Comparison of ENCODE assay signal across 1 cellular context in genomic region chr20:62063601-62063980, GRCh38.
TF ChIP-seq lines count a peak whose summit lies in the region.

No MANE protein-coding gene starts in this region.

TF ChIP-seq in HepG2, 621 proteins besides CTCF, POLR2A, EP300 and RAD21 (continued from another document):
- TF ChIP-seq CENPBD1 (CRISPR knock-in tag; IDR thresholded peaks at IDR 0.05; ENCODE audit: borderline replicate concordance, low read depth) (no peak), ZNF274 (CRISPR knock-in tag; IDR thresholded peaks at IDR 0.05) (no peak), ZNF713 (CRISPR knock-in tag; IDR thresholded peaks at IDR 0.05) (no peak), ZNF234 (CRISPR knock-in tag; conservative IDR thresholded peaks at IDR 0.05) (no peak), ZNF788 (CRISPR knock-in tag; IDR thresholded peaks at IDR 0.05; ENCODE audit: borderline replicate concordance) (no peak), ZBTB7A (CRISPR knock-in tag; IDR thresholded peaks at IDR 0.05) (no peak), ISX (CRISPR knock-in tag; conservative IDR thresholded peaks at IDR 0.05) (no peak), DR1 (CRISPR knock-in tag; IDR thresholded peaks at IDR 0.05) (no peak), MTA1 (CRISPR knock-in tag; IDR thresholded peaks at IDR 0.05; ENCODE audit: borderline replicate concordance) (no peak), CREB1 (IDR thresholded peaks at IDR 0.05) (no peak), CREB1 (CRISPR knock-in tag; IDR thresholded peaks at IDR 0.05) (no peak), ZNF616 (CRISPR knock-in tag; IDR thresholded peaks at IDR 0.05; ENCODE audit: low read depth) (no peak), ZFP91 (CRISPR knock-in tag; IDR thresholded peaks at IDR 0.05; ENCODE audit: borderline replicate concordance) (no peak), ZNF709 (CRISPR knock-in tag; IDR thresholded peaks at IDR 0.05) (no peak), ZNF768 (CRISPR knock-in tag; IDR thresholded peaks at IDR 0.05) (0 out of 2 replicates have a peak, but pooled peaks have one; percentile 16), CENPT (CRISPR knock-in tag; IDR thresholded peaks at IDR 0.05; ENCODE audit: low read depth) (0 out of 2 replicates have a peak, but pooled peaks have one; percentile 33), TEF (CRISPR knock-in tag; IDR thresholded peaks at IDR 0.05) (no peak), SMYD3 (CRISPR knock-in tag; IDR thresholded peaks at IDR 0.05) (no peak; the same call in 1 of the 2 replicates), TMF1 (CRISPR knock-in tag; IDR thresholded peaks at IDR 0.05; ENCODE audit: low read depth) (no peak; the same call in 1 of the 2 replicates), ZNF337 (CRISPR knock-in tag; IDR thresholded peaks at IDR 0.05; ENCODE audit: borderline replicate concordance, low read depth) (no peak), DNMT1 (CRISPR knock-in tag; IDR thresholded peaks at IDR 0.05) (0 out of 2 replicates have a peak, but pooled peaks have one; percentile 11), CEBPG (CRISPR knock-in tag; IDR thresholded peaks at IDR 0.05) (no peak), NCOA1 (CRISPR knock-in tag; IDR thresholded peaks at IDR 0.05) (no peak), ZNF432 (CRISPR knock-in tag; IDR thresholded peaks at IDR 0.05; ENCODE audit: borderline replicate concordance) (no peak), PHF21A (CRISPR knock-in tag; IDR thresholded peaks at IDR 0.05) (no peak), CBX2 (IDR thresholded peaks at IDR 0.05; ENCODE audit: low read depth, low read length) (no peak), CBX2 (CRISPR knock-in tag; IDR thresholded peaks at IDR 0.05; ENCODE audit: low read depth) (no peak), IKZF4 (CRISPR knock-in tag; IDR thresholded peaks at IDR 0.05; ENCODE audit: borderline replicate concordance, low read depth, not compliant biosample characterization) (no peak)
- TF ChIP-seq, protein P1, sequence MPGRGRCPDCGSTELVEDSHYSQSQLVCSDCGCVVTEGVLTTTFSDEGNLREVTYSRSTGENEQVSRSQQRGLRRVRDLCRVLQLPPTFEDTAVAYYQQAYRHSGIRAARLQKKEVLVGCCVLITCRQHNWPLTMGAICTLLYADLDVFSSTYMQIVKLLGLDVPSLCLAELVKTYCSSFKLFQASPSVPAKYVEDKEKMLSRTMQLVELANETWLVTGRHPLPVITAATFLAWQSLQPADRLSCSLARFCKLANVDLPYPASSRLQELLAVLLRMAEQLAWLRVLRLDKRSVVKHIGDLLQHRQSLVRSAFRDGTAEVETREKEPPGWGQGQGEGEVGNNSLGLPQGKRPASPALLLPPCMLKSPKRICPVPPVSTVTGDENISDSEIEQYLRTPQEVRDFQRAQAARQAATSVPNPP (CRISPR knock-in tag; IDR thresholded peaks at IDR 0.05), result peak; percentile 22; the same call in 1 of the 2 replicates
- TF ChIP-seq, protein P2, sequence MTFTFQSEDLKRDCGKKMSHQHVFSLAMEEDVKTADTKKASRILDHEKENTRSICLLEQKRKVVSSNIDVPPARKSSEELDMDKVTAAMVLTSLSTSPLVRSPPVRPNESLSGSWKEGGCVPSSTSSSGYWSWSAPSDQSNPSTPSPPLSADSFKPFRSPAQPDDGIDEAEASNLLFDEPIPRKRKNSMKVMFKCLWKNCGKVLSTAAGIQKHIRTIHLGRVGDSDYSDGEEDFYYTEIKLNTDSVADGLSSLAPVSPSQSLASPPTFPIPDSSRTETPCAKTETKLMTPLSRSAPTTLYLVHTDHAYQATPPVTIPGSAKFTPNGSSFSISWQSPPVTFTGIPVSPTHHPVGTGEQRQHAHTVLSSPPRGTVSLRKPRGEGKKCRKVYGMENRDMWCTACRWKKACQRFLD (CRISPR knock-in tag; IDR thresholded peaks at IDR 0.05; ENCODE audit: borderline replicate concordance), result no peak
TF ChIP-seq in HepG2: peak in this region for 12.
